8 cellular contexts compared by ENCODE assay signal in genomic region chr10:77163670-77164348, GRCh38.
DNase-seq lines count a peak whose midpoint lies in the region; ATAC-seq and TF ChIP-seq lines count a peak whose summit lies in the region.

No MANE protein-coding gene starts in this region.

- in situ Hi-C loops in brain microvascular endothelial cell (cut with HindIII; ENCODE audit: low pct_ligation_motif_present, low sequenced_read_pairs), result no loop called here

- WGBS in mesodermal cell (ENCODE audit: insufficient coverage in 2 of 2), 2 experiments, result 57 to 66% methylated on average over 3 of the region's 4 CpGs

- H3K4me3 ChIP-seq in ACC112 (ENCODE audit: low read depth, low read length), result peak overlapping the region; percentile 25
- no peak overlapping the region for H3K4me3 ChIP-seq in brain microvascular endothelial cell (ENCODE audit: low read depth, low read length)
- no peak overlapping the region for H3K4me3 ChIP-seq in mesodermal cell (ENCODE audit: extremely low read depth, insufficient read depth, low read length, poor library complexity, severe bottlenecking)
- no peak overlapping the region for H3K4me3 ChIP-seq in effector memory CD4-positive, alpha-beta T cell (ENCODE audit: insufficient read depth, low read depth, low read length, poor library complexity, severe bottlenecking)

- H3K27ac ChIP-seq in ACC112 (ENCODE audit: low read depth, low read length) (peak overlapping the region; percentile 96), brain microvascular endothelial cell (no peak overlapping the region), mesodermal cell (ENCODE audit: low read depth, low read length, severe bottlenecking) (peak overlapping the region; percentile 79)
- H3K27ac ChIP-seq in effector memory CD4-positive, alpha-beta T cell (ENCODE audit: insufficient read depth, low read length, poor library complexity, severe bottlenecking), result no peak overlapping the region

- H2AFZ ChIP-seq in ACC112 (ENCODE audit: low read length, unreplicated experiment), result no peak overlapping the region

- H3K27me3 ChIP-seq in ACC112 (ENCODE audit: insufficient read depth, low read length) (no peaks in the 10 kb centered on the region), brain microvascular endothelial cell (replicated peaks) (no peaks in the 10 kb centered on the region)
- H3K27me3 ChIP-seq in effector memory CD4-positive, alpha-beta T cell (replicated peaks; ENCODE audit: control insufficient read depth, insufficient read depth, low read length, poor library complexity, severe bottlenecking), result no peaks in the 10 kb centered on the region

- peak; percentile 79 for DNase-seq in HS-27A (ENCODE audit: low read depth)
- peak; percentile 99 for DNase-seq in brain microvascular endothelial cell
- no peak for DNase-seq in stimulated activated CD4-positive, alpha-beta T cell treated with anti-CD3 and anti-CD28 coated beads, Interleukin-4, amount 100 ng/mL, for 24 hours
- no peak for DNase-seq in effector memory CD4-positive, alpha-beta T cell

- H3K36me3 ChIP-seq in ACC112 (ENCODE audit: insufficient read depth, low read length) (no peaks in the 10 kb centered on the region), brain microvascular endothelial cell (replicated peaks) (no peaks in the 10 kb centered on the region), mesodermal cell (ENCODE audit: control insufficient read depth, insufficient read depth, low read length) (no peaks in the 10 kb centered on the region)
- H3K36me3 ChIP-seq in effector memory CD4-positive, alpha-beta T cell (ENCODE audit: control insufficient read depth, insufficient read depth, low read length), result no peaks in the 10 kb centered on the region

- no peaks in the 10 kb centered on the region for H3K9me3 ChIP-seq in mesodermal cell (ENCODE audit: control insufficient read depth, low read length)
- H3K9me3 ChIP-seq in effector memory CD4-positive, alpha-beta T cell (ENCODE audit: control insufficient read depth, low read length), result no peaks in the 10 kb centered on the region

- TF ChIP-seq CTCF in brain microvascular endothelial cell (IDR thresholded peaks at IDR 0.05; ENCODE audit: low read depth, low read length, missing control alignments), result no peak

- H3K4me1 ChIP-seq in ACC112 (ENCODE audit: control insufficient read depth, insufficient read depth, low read length, unreplicated experiment) (peaks cover 62% of the 10 kb centered on the region), mesodermal cell (ENCODE audit: control insufficient read depth, insufficient read depth, low read length, poor library complexity, severe bottlenecking) (peaks cover 25% of the 10 kb centered on the region)
- no peaks in the 10 kb centered on the region for H3K4me1 ChIP-seq in effector memory CD4-positive, alpha-beta T cell (ENCODE audit: control insufficient read depth, insufficient read depth, low read length, poor library complexity, severe bottlenecking)

- H3K79me2 ChIP-seq in ACC112 (ENCODE audit: control insufficient read depth, insufficient read depth, low read length, unreplicated experiment), result no peaks in the 10 kb centered on the region

- ATAC-seq in HG03457 (IDR thresholded peaks at IDR 0.05; ENCODE audit: unreplicated experiment) (no peak), GM21526 (IDR thresholded peaks at IDR 0.05; ENCODE audit: low FRiP score, unreplicated experiment) (no peak)

Comparison
In these comparisons a context has a peak if more than half of its experiments do, and no peak if none do; other contexts are left out.
1. H3K27ac ChIP-seq: peak in ACC112 (single experiment) and mesodermal cell (single experiment); none in brain microvascular endothelial cell (single experiment) and effector memory CD4-positive, alpha-beta T cell (single experiment).
2. DNase-seq: peak in HS-27A (single experiment) and brain microvascular endothelial cell (single experiment); none in stimulated activated CD4-positive, alpha-beta T cell treated with anti-CD3 and anti-CD28 coated beads, Interleukin-4, amount 100 ng/mL, for 24 hours (single experiment) and effector memory CD4-positive, alpha-beta T cell (0 of 3).